In genomic region chr6:140153703-140154102, GRCh38 we compare ENCODE assay signal across 28 cellular contexts.
DNase-seq lines count a peak whose midpoint lies in the region; TF ChIP-seq lines count a peak whose summit lies in the region.
"Had no signal": no experiment of that assay in that cellular context is flagged by ENCODE, and none has a peak within 500 bp of the region (broad histone marks: within the 10 kb centered on the region; RNA-seq: fewer than 3 reads in every experiment).

No MANE protein-coding gene starts in this region.

- H3K27me3 ChIP-seq in CD4-positive, alpha-beta memory T cell (ENCODE audit: insufficient read depth, low read length): no peaks in the 10 kb centered on the region
- H3K27me3 ChIP-seq in tibial nerve: no peaks in the 10 kb centered on the region
- H3K27me3 ChIP-seq: breast epithelium, colonic mucosa, esophagus muscularis mucosa, neural progenitor cell, upper lobe of right lung had no signal

- CTCF ChIA-PET in CD4-positive, alpha-beta memory T cell (lab: Charles Lee; ENCODE audit: partially characterized antibody): no interaction called here

- no peaks in the 10 kb centered on the region for H3K4me1 ChIP-seq in CD4-positive, alpha-beta memory T cell (ENCODE audit: insufficient read depth, low read length)
- no peaks in the 10 kb centered on the region for H3K4me1 ChIP-seq in tibial nerve
- H3K4me1 ChIP-seq: breast epithelium, colonic mucosa, esophagus muscularis mucosa, neural progenitor cell, upper lobe of right lung had no signal

- peaks cover 0 to 2% (median 0%) of the 10 kb centered on the region in 8 donors for H3K9me3 Mint-ChIP-seq in CD4-positive, alpha-beta memory T cell
- H3K9me3 Mint-ChIP-seq: activated T-cell treated with anti-CD3 and anti-CD28 coated beads, Interleukin-2, amount 50 U/mL, for 24 hours; effector memory CD8-positive, alpha-beta T cell; T-cell had no signal

- no peak for TF ChIP-seq CTCF in tibial nerve (IDR thresholded peaks at IDR 0.05)

- no peak overlapping the region for H3K27ac ChIP-seq in CD4-positive, alpha-beta memory T cell (ENCODE audit: low read depth, low read length)
- H3K27ac ChIP-seq in tibial nerve: no peak overlapping the region
- H3K27ac ChIP-seq: breast epithelium, colonic mucosa, esophagus muscularis mucosa, KMS-11, neural progenitor cell, upper lobe of right lung had no signal

- DNase-seq in HT1080 (ENCODE audit: low read depth) (peak; percentile 54), OCI-M1 (lab: John Stamatoyannopoulos, UW) (peak; percentile 84), dermis blood vessel endothelial cell (peak; percentile 24), renal cortical epithelial cell (ENCODE audit: low read depth) (peak; percentile 16), NCI-H446 treated with DMSO at 0.1 percent for 48 hours (lab: John Stamatoyannopoulos, UW) (no peak), NCI-H2227 (lab: John Stamatoyannopoulos, UW; ENCODE audit: unreplicated experiment) (no peak), tibial nerve (ENCODE audit: low spot score in 2 of 2) (no peak)
- DNase-seq in CD4-positive, alpha-beta memory T cell: no peak
- DNase-seq: activated CD4-positive, alpha-beta T cell treated with anti-CD3 and anti-CD28 coated beads for 36 hours; activated naive CD4-positive, alpha-beta T cell; activated T-cell treated with anti-CD3 and anti-CD28 coated beads, Interleukin-2, amount 50 U/mL, for 24 hours; CD4-positive, CD25-positive, alpha-beta regulatory T cell; colonic mucosa; DMS 273 treated with DMSO at 0.1 percent for 48 hours; effector memory CD8-positive, alpha-beta T cell; HFFc6; kidney glomerular epithelial cell; NCI-H1092; NCI-H187 treated with DMSO at 0.1 percent for 48 hours; PC-3; Right ventricle myocardium superior; T-cell; upper lobe of right lung had no signal

- H3K27me3 Mint-ChIP-seq in CD4-positive, alpha-beta memory T cell: peaks cover 0 to 3% of the 10 kb centered on the region in 2 donors
- H3K27me3 Mint-ChIP-seq: effector memory CD8-positive, alpha-beta T cell had no signal

- no peak overlapping the region for H3K27ac Mint-ChIP-seq in CD4-positive, alpha-beta memory T cell
- H3K27ac Mint-ChIP-seq: activated CD4-positive, alpha-beta T cell treated with anti-CD3 and anti-CD28 coated beads for 36 hours; activated T-cell treated with anti-CD3 and anti-CD28 coated beads, Interleukin-2, amount 50 U/mL, for 24 hours; CD4-positive, CD25-positive, alpha-beta regulatory T cell; effector memory CD8-positive, alpha-beta T cell; HFFc6; neural progenitor cell; T-cell had no signal

- H3K4me3 Mint-ChIP-seq in CD4-positive, alpha-beta memory T cell: no peak overlapping the region
- H3K4me3 Mint-ChIP-seq: activated CD4-positive, alpha-beta T cell treated with anti-CD3 and anti-CD28 coated beads for 36 hours; activated T-cell treated with anti-CD3 and anti-CD28 coated beads, Interleukin-2, amount 50 U/mL, for 24 hours; CD4-positive, CD25-positive, alpha-beta regulatory T cell; effector memory CD8-positive, alpha-beta T cell; HFFc6; neural progenitor cell; T-cell had no signal

- 95 to 97% methylated on average over 1 of the region's 1 CpG for WGBS in tibial nerve, 2 donors

- H3K9me3 ChIP-seq in CD4-positive, alpha-beta memory T cell (ENCODE audit: control insufficient read depth in 1 of 2, low read length in 2 of 2): no peaks in the 10 kb centered on the region
- H3K9me3 ChIP-seq in tibial nerve: peaks cover 0 to 11% (median 0%) of the 10 kb centered on the region in 4 donors
- H3K9me3 ChIP-seq: breast epithelium, colonic mucosa, upper lobe of right lung had no signal

- no peak for TF ChIP-seq POLR2A in tibial nerve (IDR thresholded peaks at IDR 0.05)

- intact Hi-C loops in CD4-positive, alpha-beta memory T cell (cut with micrococcal nuclease): no loop called here

- H3K36me3 Mint-ChIP-seq in CD4-positive, alpha-beta memory T cell: no peaks in the 10 kb centered on the region
- H3K36me3 Mint-ChIP-seq: CD4-positive, CD25-positive, alpha-beta regulatory T cell; neural progenitor cell; T-cell had no signal

- no peaks in the 10 kb centered on the region for H3K4me1 Mint-ChIP-seq in CD4-positive, alpha-beta memory T cell
- H3K4me1 Mint-ChIP-seq: activated CD4-positive, alpha-beta T cell treated with anti-CD3 and anti-CD28 coated beads for 36 hours; CD4-positive, CD25-positive, alpha-beta regulatory T cell; neural progenitor cell; T-cell had no signal

- H3K4me3 ChIP-seq in CD4-positive, alpha-beta memory T cell (ENCODE audit: low read length in 2 of 2): no peak overlapping the region
- no peak overlapping the region for H3K4me3 ChIP-seq in tibial nerve
- H3K4me3 ChIP-seq: breast epithelium, colonic mucosa, esophagus muscularis mucosa, lung, neural progenitor cell, upper lobe of right lung had no signal

- no peak for TF ChIP-seq EP300 in tibial nerve (IDR thresholded peaks at IDR 0.05)

- POLR2A ChIA-PET in CD4-positive, alpha-beta memory T cell (lab: Charles Lee; ENCODE audit: partially characterized antibody): no interaction called here

- H3K36me3 ChIP-seq in CD4-positive, alpha-beta memory T cell (ENCODE audit: insufficient read depth, low read length): no peaks in the 10 kb centered on the region
- H3K36me3 ChIP-seq in tibial nerve: no peaks in the 10 kb centered on the region
- H3K36me3 ChIP-seq: breast epithelium, colonic mucosa, esophagus muscularis mucosa, neural progenitor cell, upper lobe of right lung had no signal

Comparison
In these comparisons a context has a peak if more than half of its experiments do, and no peak if none do; other contexts are left out.
1. DNase-seq: peak in HT1080 (single experiment), OCI-M1 (single experiment), dermis blood vessel endothelial cell (single experiment) and renal cortical epithelial cell (single experiment); none in NCI-H446 treated with DMSO at 0.1 percent for 48 hours (single experiment), NCI-H2227 (single experiment), CD4-positive, alpha-beta memory T cell (0 of 5) and tibial nerve (0 of 2).